ENCODE assay signal across 8 cellular contexts in the genomic region with DNA sequence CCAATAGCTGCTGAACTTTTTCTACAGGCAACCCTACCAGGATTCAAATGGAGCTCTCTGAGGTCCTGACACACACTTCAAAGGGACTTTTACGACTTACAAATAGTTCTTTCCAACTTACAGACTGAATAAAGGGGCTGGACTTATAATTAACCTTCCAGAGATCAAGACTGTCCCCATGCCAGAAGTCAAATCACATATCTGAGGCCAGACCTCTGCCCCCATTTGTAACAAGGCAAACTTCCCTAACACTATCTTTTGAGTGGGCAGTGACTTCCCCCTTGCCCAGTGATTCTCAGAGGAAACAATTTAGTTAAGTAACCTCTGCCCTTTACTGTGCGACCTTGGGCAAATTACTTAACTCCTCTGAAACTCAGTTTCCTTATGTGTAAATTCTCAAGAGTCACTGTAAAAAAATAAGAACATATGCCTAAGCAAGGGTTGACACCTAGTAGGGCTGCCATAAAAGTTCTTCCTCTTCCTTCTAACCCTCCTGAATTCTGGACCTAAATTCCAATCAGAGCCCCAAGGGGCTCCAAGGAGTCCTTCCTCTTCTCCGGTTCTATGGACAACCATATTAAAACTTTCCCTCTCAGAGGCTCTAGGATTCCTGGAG. TPM values are rescaled to one million over a fixed set of nuclear protein-coding genes. Genes with fewer than 3 reads are reported as not detected.
DNase-seq lines count a peak whose midpoint lies in the region; ATAC-seq and TF ChIP-seq lines count a peak whose summit lies in the region.

No MANE protein-coding gene starts in this region.

- H3K36me3 Mint-ChIP-seq in natural killer cell = no peaks in the 10 kb centered on the region

- no peaks in the 10 kb centered on the region for H3K27me3 Mint-ChIP-seq in natural killer cell (ENCODE audit: low read depth in 2 of 2)

- peaks cover 32 to 34% of the 10 kb centered on the region in 2 donors for H3K4me1 Mint-ChIP-seq in natural killer cell

- DNase-seq in NCI-H748 (lab: John Stamatoyannopoulos, UW; ENCODE audit: unreplicated experiment) = peak; percentile 8
- no peak for DNase-seq in NCI-H748 treated with DMSO at 0.1 percent for 48 hours (lab: John Stamatoyannopoulos, UW)
- DNase-seq in RKO (ENCODE audit: low spot score) = peak; percentile 70
- DNase-seq in dermis blood vessel endothelial cell = peak; percentile 60
- no peak for DNase-seq in natural killer cell
- no peak for DNase-seq in T-helper 9 cell
- DNase-seq in islet precursor cell = no peak

- TF ChIP-seq CTCF in natural killer cell (IDR thresholded peaks at IDR 0.05) = no peak

- H3K4me3 Mint-ChIP-seq in natural killer cell = peak overlapping the region; percentile 99

- intact Hi-C loops in natural killer cell (cut with micrococcal nuclease) = no loop called here

- no peaks in the 10 kb centered on the region for H3K9me3 Mint-ChIP-seq in natural killer cell

- ATAC-seq in natural killer cell (no peak), HG03378 (IDR thresholded peaks at IDR 0.05; ENCODE audit: unreplicated experiment) (no peak)

- H3K27ac Mint-ChIP-seq in natural killer cell = peak overlapping the region; percentile 98 to 99

RNA-seq across cellular contexts. Expression of gene WASF2, which starts 1.3 kb away (rescaled TPM):
- total RNA-seq in dermis blood vessel endothelial cell (45.9 and 110 TPM in 2 replicates), natural killer cell (100 to 1,000 TPM; 137 to 153 (median 143) TPM)

Comparison
In these comparisons a context has a peak if more than half of its experiments do, and no peak if none do; other contexts are left out.
1. DNase-seq: peak in NCI-H748 (single experiment), RKO (single experiment) and dermis blood vessel endothelial cell (single experiment); none in NCI-H748 treated with DMSO at 0.1 percent for 48 hours (single experiment), natural killer cell (single experiment), T-helper 9 cell (single experiment) and islet precursor cell (single experiment).